ENCODE assay signal across 18 cellular contexts in genomic region chr12:118749656-118750055, GRCh38.
DNase-seq lines count a peak whose midpoint lies in the region; ATAC-seq and TF ChIP-seq lines count a peak whose summit lies in the region.
"Had no signal": no experiment of that assay in that cellular context is flagged by ENCODE, and none has a peak within 500 bp of the region (broad histone marks: within the 10 kb centered on the region; RNA-seq: fewer than 3 reads in every experiment).

No MANE protein-coding gene starts in this region.

- intact Hi-C loops in head of caudate nucleus (cut with DNase I): no loop called here

- ATAC-seq in GM23338: no peak
- ATAC-seq in HG03469 (IDR thresholded peaks at IDR 0.05; ENCODE audit: unreplicated experiment): no peak
- ATAC-seq: A549; CD8-positive, alpha-beta T cell had no signal

- 0 out of 2 replicates have a peak overlapping the region, but pooled peaks have one; percentile 56 for H2AFZ ChIP-seq in GM23338

- peaks cover 6% of the 10 kb centered on the region for H3K27me3 Mint-ChIP-seq in GM23338 (ENCODE audit: insufficient read depth, low read depth, poor library complexity)

- H3K27ac ChIP-seq in GM23338 (ENCODE audit: low read depth) (no peak overlapping the region), SJSA1 (no peak overlapping the region)
- H3K27ac ChIP-seq: A549; BLaER1 treated with 17β-estradiol and CSF1 and Interleukin-3, amounts not matched to agents 10 nM and 100 nM; C4-2B had no signal

- no peak for DNase-seq in GM23338 (ENCODE audit: low spot score)
- DNase-seq in SJSA1 (ENCODE audit: low read depth in 1 of 2, low spot score in 2 of 2): peak; percentile 65 to 82
- peak in 38 of 42 donors; percentile 9 to 81 (median 48) for DNase-seq in head of caudate nucleus
- DNase-seq in retina: peak; percentile 47
- DNase-seq in activated gamma-delta T cell (lab: John Stamatoyannopoulos, UW): no peak
- DNase-seq in effector CD8-positive, alpha-beta T cell (lab: John Stamatoyannopoulos, UW): no peak
- DNase-seq: AML-193; Caco-2; Calu3; CD4-positive, alpha-beta T cell; CD8-positive, alpha-beta T cell; DMS79 treated with DMSO at 0.1 percent for 48 hours; GF-D8 had no signal

- H3K27me3 ChIP-seq in GM23338 (ENCODE audit: insufficient read depth) (no peaks in the 10 kb centered on the region), SJSA1 (replicated peaks) (peaks cover 46% of the 10 kb centered on the region)
- H3K27me3 ChIP-seq: BLaER1 treated with 17β-estradiol and CSF1 and Interleukin-3, amounts not matched to agents 10 nM and 100 nM had no signal

- H3K36me3 Mint-ChIP-seq in GM23338 (ENCODE audit: low read depth): no peaks in the 10 kb centered on the region
- H3K36me3 Mint-ChIP-seq: CD8-positive, alpha-beta T cell had no signal

- peaks cover 12% of the 10 kb centered on the region for H3K9me3 ChIP-seq in SJSA1 (replicated peaks)
- H3K9me3 ChIP-seq: A549, Caco-2 had no signal

- H3K4me1 ChIP-seq in GM23338 (ENCODE audit: insufficient read depth) (peaks cover 13% of the 10 kb centered on the region; the same call in 1 of the 2 replicates), SJSA1 (replicated peaks) (no peaks in the 10 kb centered on the region)
- H3K4me1 ChIP-seq: A549; BLaER1 treated with 17β-estradiol and CSF1 and Interleukin-3, amounts not matched to agents 10 nM and 100 nM; Caco-2 had no signal

- H4K20me1 ChIP-seq in GM23338 (replicated peaks; ENCODE audit: insufficient read depth): no peaks in the 10 kb centered on the region
- H4K20me1 ChIP-seq: BLaER1 treated with 17β-estradiol and CSF1 and Interleukin-3, amounts not matched to agents 10 nM and 100 nM had no signal

- H3K4me3 ChIP-seq in GM23338 (no peak overlapping the region), SJSA1 (no peak overlapping the region)
- H3K4me3 ChIP-seq: A549; BLaER1 treated with 17β-estradiol and CSF1 and Interleukin-3, amounts not matched to agents 10 nM and 100 nM had no signal

- no peak overlapping the region for H3K4me3 Mint-ChIP-seq in GM23338
- H3K4me3 Mint-ChIP-seq: B cell; CD4-positive, alpha-beta T cell; CD8-positive, alpha-beta T cell had no signal

- H3K9me2 ChIP-seq in GM23338 (ENCODE audit: insufficient read depth): peaks cover 13% of the 10 kb centered on the region; the same call in 1 of the 2 replicates

- H3K36me3 ChIP-seq in GM23338 (ENCODE audit: insufficient read depth) (no peaks in the 10 kb centered on the region), SJSA1 (no peaks in the 10 kb centered on the region)
- H3K36me3 ChIP-seq: BLaER1 treated with 17β-estradiol and CSF1 and Interleukin-3, amounts not matched to agents 10 nM and 100 nM had no signal

- no peaks in the 10 kb centered on the region for H3F3A ChIP-seq in GM23338 (replicated peaks; ENCODE audit: low read depth)

- no peak for TF ChIP-seq CTCF in GM23338 (conservative IDR thresholded peaks at IDR 0.05; ENCODE audit: low read depth in 2 of 2)

- no peaks in the 10 kb centered on the region for H3K79me2 ChIP-seq in GM23338 (replicated peaks; ENCODE audit: insufficient read depth)

- H3K4me2 ChIP-seq in GM23338: no peak overlapping the region
- H3K4me2 ChIP-seq: A549; BLaER1 treated with 17β-estradiol and CSF1 and Interleukin-3, amounts not matched to agents 10 nM and 100 nM had no signal

- H3K27ac Mint-ChIP-seq in GM23338: 0 out of 2 replicates have a peak overlapping the region, but pooled peaks have one; percentile 18
- H3K27ac Mint-ChIP-seq: B cell; CD4-positive, alpha-beta T cell; CD8-positive, alpha-beta T cell had no signal

- peaks cover 15% of the 10 kb centered on the region for H3K4me1 Mint-ChIP-seq in GM23338
- H3K4me1 Mint-ChIP-seq: B cell had no signal

- H3K9me3 Mint-ChIP-seq in GM23338: peaks cover 13% of the 10 kb centered on the region; the same call in 2 of the 3 replicates

TF ChIP-seq in GM23338, 12 proteins besides CTCF, POLR2A, EP300 and RAD21 (continues in another document):
- TF ChIP-seq EZH2 (IDR thresholded peaks at IDR 0.05; ENCODE audit: low read depth, unreplicated experiment) (no peak), JUNB (IDR thresholded peaks at IDR 0.05; ENCODE audit: unreplicated experiment) (no peak), ZNF114 (CRISPR knock-in tag; IDR thresholded peaks at IDR 0.05) (no peak), CREB1 (CRISPR knock-in tag; IDR thresholded peaks at IDR 0.05; ENCODE audit: low read depth) (no peak), POLR2AphosphoS5 (IDR thresholded peaks at IDR 0.05; ENCODE audit: low read depth) (no peak), ZNF462 (CRISPR knock-in tag; IDR thresholded peaks at IDR 0.05) (no peak), ZNF331 (CRISPR knock-in tag; IDR thresholded peaks at IDR 0.05; ENCODE audit: low read depth) (no peak), STAT1 (IDR thresholded peaks at IDR 0.05; ENCODE audit: unreplicated experiment) (no peak), ETS1 (IDR thresholded peaks at IDR 0.05) (no peak), NANOG (IDR thresholded peaks at IDR 0.05; ENCODE audit: borderline replicate concordance) (no peak)

Comparison
In these comparisons a context has a peak if more than half of its experiments do, and no peak if none do; other contexts are left out.
1. DNase-seq: peak in SJSA1 (2 of 2), head of caudate nucleus (38 of 42) and retina (single experiment); none in GM23338 (single experiment), activated gamma-delta T cell (single experiment) and effector CD8-positive, alpha-beta T cell (single experiment).